24 cellular contexts compared by ENCODE assay signal in genomic region chr2:165593081-165593480, GRCh38.
DNase-seq lines count a peak whose midpoint lies in the region; ATAC-seq and TF ChIP-seq lines count a peak whose summit lies in the region.
"Had no signal": no experiment of that assay in that cellular context is flagged by ENCODE, and none has a peak within 500 bp of the region (broad histone marks: within the 10 kb centered on the region; RNA-seq: fewer than 3 reads in every experiment).

No MANE protein-coding gene starts in this region.

- DNase-seq in AG10803 (ENCODE audit: low read depth), result peak; percentile 24
- DNase-seq in HCEC 1CT, result peak; percentile 11
- DNase-seq in adipocyte (ENCODE audit: low read depth), result peak; percentile 40
- peak; percentile 10 to 40 for DNase-seq in foreskin fibroblast
- no peak for DNase-seq in activated CD8-positive, alpha-beta T cell treated with anti-CD3 and anti-CD28 coated beads, Interleukin-2, amount 10 ng/mL, durations not matched to agents 7 days and 5 days
- no peak for DNase-seq in NCI-H1048 (lab: John Stamatoyannopoulos, UW)
- no peak for DNase-seq in NCI-H1105 (lab: John Stamatoyannopoulos, UW)
- DNase-seq in NCI-H2081 (lab: John Stamatoyannopoulos, UW), result no peak
- DNase-seq: BE2C, DMS153, DND-41, H9, Kasumi-1, MV-4-11, NCI-H2029, NCI-H2171, NCI-H226, NCI-H510A, NCI-H69, OCI-M1, Peyer's patch, SHP77 treated with DMSO at 0.1 percent for 48 hours, T-helper 1 cell had no signal

- CTCF ChIA-PET in activated CD8-positive, alpha-beta T cell treated with anti-CD3 and anti-CD28 coated beads, Interleukin-2, amount 10 ng/mL, durations not matched to agents 7 days and 5 days (lab: Charles Lee), result no interaction called here

- H3K4me1 Mint-ChIP-seq in activated CD8-positive, alpha-beta T cell treated with anti-CD3 and anti-CD28 coated beads, Interleukin-2, amount 10 ng/mL, durations not matched to agents 7 days and 5 days (ENCODE audit: low read depth), result no peaks in the 10 kb centered on the region
- H3K4me1 Mint-ChIP-seq: GM23338, H9 had no signal

- no peak overlapping the region for H3K4me3 Mint-ChIP-seq in activated CD8-positive, alpha-beta T cell treated with anti-CD3 and anti-CD28 coated beads, Interleukin-2, amount 10 ng/mL, durations not matched to agents 7 days and 5 days
- H3K4me3 Mint-ChIP-seq: GM23338, H9 had no signal

- POLR2A ChIA-PET in activated CD8-positive, alpha-beta T cell treated with anti-CD3 and anti-CD28 coated beads, Interleukin-2, amount 10 ng/mL, durations not matched to agents 7 days and 5 days (lab: Charles Lee), result no interaction called here

- H3K9me3 Mint-ChIP-seq in activated CD8-positive, alpha-beta T cell treated with anti-CD3 and anti-CD28 coated beads, Interleukin-2, amount 10 ng/mL, durations not matched to agents 7 days and 5 days (ENCODE audit: insufficient read depth), result no peaks in the 10 kb centered on the region

- H3K36me3 ChIP-seq in adipocyte (ENCODE audit: control insufficient read depth, insufficient read depth, low read length, severe bottlenecking), result no peaks in the 10 kb centered on the region
- H3K36me3 ChIP-seq: Peyer's patch had no signal

- H3K4me1 ChIP-seq in adipocyte (ENCODE audit: control insufficient read depth, insufficient read depth, low read length), result peaks cover 3% of the 10 kb centered on the region
- H3K4me1 ChIP-seq: BE2C, Peyer's patch had no signal

- no peaks in the 10 kb centered on the region for H3K27me3 ChIP-seq in adipocyte (replicated peaks; ENCODE audit: control insufficient read depth, insufficient read depth, low read length)
- H3K27me3 ChIP-seq: BE2C, Peyer's patch had no signal

- H3K9ac ChIP-seq in adipocyte (ENCODE audit: low read length), result no peak overlapping the region

- no peaks in the 10 kb centered on the region for H3K27me3 Mint-ChIP-seq in activated CD8-positive, alpha-beta T cell treated with anti-CD3 and anti-CD28 coated beads, Interleukin-2, amount 10 ng/mL, durations not matched to agents 7 days and 5 days (ENCODE audit: low read depth)

- no peaks in the 10 kb centered on the region for H3K9me3 ChIP-seq in adipocyte (ENCODE audit: control insufficient read depth, low read length)
- H3K9me3 ChIP-seq: BE2C, Peyer's patch had no signal

- TF ChIP-seq CTCF in AG10803 (conservative IDR thresholded peaks at IDR 0.05; ENCODE audit: low read length) (no peak), foreskin fibroblast (IDR thresholded peaks at IDR 0.05; ENCODE audit: low read depth, low read length) (no peak)

- no peak overlapping the region for H3K4me3 ChIP-seq in AG10803 (ENCODE audit: low read length)
- no peak overlapping the region for H3K4me3 ChIP-seq in adipocyte (ENCODE audit: low read length)
- H3K4me3 ChIP-seq in foreskin fibroblast (ENCODE audit: low read depth in 1 of 2, low read length in 2 of 2), result no peak overlapping the region
- H3K4me3 ChIP-seq: GM23338, Peyer's patch had no signal

- no peak overlapping the region for H3K27ac Mint-ChIP-seq in activated CD8-positive, alpha-beta T cell treated with anti-CD3 and anti-CD28 coated beads, Interleukin-2, amount 10 ng/mL, durations not matched to agents 7 days and 5 days
- H3K27ac Mint-ChIP-seq: GM23338, H9 had no signal

- H3K36me3 Mint-ChIP-seq in activated CD8-positive, alpha-beta T cell treated with anti-CD3 and anti-CD28 coated beads, Interleukin-2, amount 10 ng/mL, durations not matched to agents 7 days and 5 days (ENCODE audit: low read depth), result no peaks in the 10 kb centered on the region

- ATAC-seq in activated CD8-positive, alpha-beta T cell treated with anti-CD3 and anti-CD28 coated beads, Interleukin-2, amount 10 ng/mL, durations not matched to agents 7 days and 5 days, result no peak
- ATAC-seq: GM23338 had no signal

Comparison
In these comparisons a context has a peak if more than half of its experiments do, and no peak if none do; other contexts are left out.
1. DNase-seq: peak in AG10803 (single experiment), HCEC 1CT (single experiment), adipocyte (single experiment) and foreskin fibroblast (2 of 2); none in activated CD8-positive, alpha-beta T cell treated with anti-CD3 and anti-CD28 coated beads, Interleukin-2, amount 10 ng/mL, durations not matched to agents 7 days and 5 days (single experiment), NCI-H1048 (single experiment), NCI-H1105 (single experiment) and NCI-H2081 (0 of 2).